16 cellular contexts compared by ENCODE assay signal in genomic region chr1:25300729-25301128, GRCh38. TPM values are rescaled to one million over a fixed set of nuclear protein-coding genes. Genes with fewer than 3 reads are reported as not detected.
"Had no signal": no experiment of that assay in that cellular context is flagged by ENCODE, and none has a peak within 500 bp of the region (broad histone marks: within the 10 kb centered on the region; RNA-seq: fewer than 3 reads in every experiment).

No MANE protein-coding gene starts in this region.

RNA-seq across cellular contexts. Expression of gene RHD, which starts 28.4 kb away (rescaled TPM):
- total RNA-seq: chondrocyte, esophagus mucosa, esophagus squamous epithelium, foreskin keratinocyte, gastroesophageal sphincter, heart left ventricle, hepatocyte, kidney, left colon, left ventricle myocardium inferior, lower leg skin, lower lobe of right lung, mesenteric fat pad, mesothelial cell of epicardium, mucosa of descending colon, myocyte had no signal
- polyA plus RNA-seq: foreskin keratinocyte, heart left ventricle had no signal
